ENCODE assay signal across 8 cellular contexts in genomic region chr2:70088508-70089219, GRCh38. TPM values are rescaled to one million over a fixed set of nuclear protein-coding genes. Genes with fewer than 3 reads are reported as not detected.
DNase-seq lines count a peak whose midpoint lies in the region; ATAC-seq, FAIRE-seq and TF ChIP-seq lines count a peak whose summit lies in the region.

No MANE protein-coding gene starts in this region.

- H3K36me3 ChIP-seq in CD4-positive, CD25-positive, alpha-beta regulatory T cell (ENCODE audit: control insufficient read depth, insufficient read depth, low read length): peaks cover 13% of the 10 kb centered on the region
- H3K36me3 ChIP-seq in HepG2 (replicated peaks in 1 of 2; ENCODE audit: control insufficient read depth in 1 of 2, insufficient read depth in 2 of 2, low read length in 2 of 2): peaks cover 1 to 3% of the 10 kb centered on the region in 2 experiments; a peak in 3 of 5 replicates
- H3K36me3 ChIP-seq in upper lobe of right lung: peaks cover 14% of the 10 kb centered on the region

- peak overlapping the region; percentile 98 for H3K4me3 ChIP-seq in CD4-positive, CD25-positive, alpha-beta regulatory T cell (ENCODE audit: low read depth, low read length)
- peak overlapping the region; percentile 98 for H3K4me3 ChIP-seq in Jurkat, Clone E6-1 (ENCODE audit: low read length)
- H3K4me3 ChIP-seq in HepG2 (replicated peaks in 1 of 3; ENCODE audit: insufficient read depth in 1 of 3, low read depth in 2 of 3, low read length in 3 of 3) (peak overlapping the region; percentile 93 to 95 (median 95)), upper lobe of right lung (peak overlapping the region; percentile 94)

- H3K4me2 ChIP-seq in HepG2 (ENCODE audit: low read depth, low read length): peak overlapping the region; percentile 85

- CTCF ChIA-PET in HepG2 (lab: Yijun Ruan, JAX; ENCODE audit: low intra/inter-chr PET ratio, low total read pairs) (no interaction called here), GM10248 (lab: Yijun Ruan, JAX) (interaction anchor here (1.0 to 1.5 kb wide), 8 partner anchors 15 to 174 kb away, joined by 3 to 5 read pairs (median 4); partner anchors contain the start of gene MXD1)

- WGBS in HepG2 (ENCODE audit: low lambda C conversion rate): 1% methylated on average over 11 of the region's 11 CpGs

- H3K4me1 ChIP-seq in CD4-positive, CD25-positive, alpha-beta regulatory T cell (ENCODE audit: control insufficient read depth, insufficient read depth, low read length, poor library complexity, severe bottlenecking): peaks cover 70% of the 10 kb centered on the region
- H3K4me1 ChIP-seq in HepG2 (ENCODE audit: insufficient read depth, low read length) (peaks cover 53% of the 10 kb centered on the region), upper lobe of right lung (peaks cover 31% of the 10 kb centered on the region)

- TSS peak; percentile 85 for BruUV-seq in HepG2 (replicated peaks; lab: Mats Ljungman, UMichigan)

- no peak for ATAC-seq in CD4-positive, CD25-positive, alpha-beta regulatory T cell (ENCODE audit: low read depth in 2 of 2)
- peak; percentile 0 for ATAC-seq in activated naive CD8-positive, alpha-beta T cell treated with anti-CD3 and anti-CD28 coated beads, Interleukin-2, amount 50 U/mL, for 24 hours
- ATAC-seq in HepG2 (no peak), upper lobe of right lung (no peak), GM21515 (IDR thresholded peaks at IDR 0.05; ENCODE audit: unreplicated experiment) (no peak)

- no peak overlapping the region for H2AFZ ChIP-seq in HepG2 (ENCODE audit: low read length)

- TF ChIP-seq CTCF in HepG2 (CRISPR knock-in tag; IDR thresholded peaks at IDR 0.05) (no peak), upper lobe of right lung (IDR thresholded peaks at IDR 0.05) (no peak), GM10248 (IDR thresholded peaks at IDR 0.05; ENCODE audit: control extremely low read depth, extremely low read depth, low read depth, missing control alignments) (no peak)

- no peaks in the 10 kb centered on the region for H3K9me3 Mint-ChIP-seq in CD4-positive, CD25-positive, alpha-beta regulatory T cell
- no peaks in the 10 kb centered on the region for H3K9me3 Mint-ChIP-seq in activated naive CD8-positive, alpha-beta T cell treated with anti-CD3 and anti-CD28 coated beads, Interleukin-2, amount 50 U/mL, for 24 hours

- H3K36me3 Mint-ChIP-seq in CD4-positive, CD25-positive, alpha-beta regulatory T cell: peaks cover 42% of the 10 kb centered on the region
- H3K36me3 Mint-ChIP-seq in activated naive CD8-positive, alpha-beta T cell treated with anti-CD3 and anti-CD28 coated beads, Interleukin-2, amount 50 U/mL, for 24 hours (ENCODE audit: low read depth): peaks cover 50% of the 10 kb centered on the region

- peaks cover 12% of the 10 kb centered on the region for H3K27me3 Mint-ChIP-seq in CD4-positive, CD25-positive, alpha-beta regulatory T cell
- peaks cover 4% of the 10 kb centered on the region for H3K27me3 Mint-ChIP-seq in activated naive CD8-positive, alpha-beta T cell treated with anti-CD3 and anti-CD28 coated beads, Interleukin-2, amount 50 U/mL, for 24 hours

- FAIRE-seq in HepG2 (lab: Jason Lieb, UNC): no peak

- H4K20me1 ChIP-seq in HepG2 (ENCODE audit: insufficient read depth, low read length): no peaks in the 10 kb centered on the region; the same call in 1 of the 2 replicates

- no peak for TF ChIP-seq RAD21 in HepG2 (CRISPR knock-in tag; IDR thresholded peaks at IDR 0.05)

- H3K79me2 ChIP-seq in HepG2 (ENCODE audit: insufficient read depth, low read length): peaks cover 41% of the 10 kb centered on the region

- H3K4me3 Mint-ChIP-seq in CD4-positive, CD25-positive, alpha-beta regulatory T cell: peak overlapping the region; percentile 95 to 98 (median 98)
- H3K4me3 Mint-ChIP-seq in activated naive CD8-positive, alpha-beta T cell treated with anti-CD3 and anti-CD28 coated beads, Interleukin-2, amount 50 U/mL, for 24 hours: peak overlapping the region; percentile 99

- intact Hi-C loops in HepG2 (cut with micrococcal nuclease; ENCODE audit: unreplicated experiment) (loop anchor here (5.0 kb wide), 2 partner anchors 159 to 176 kb away; partner anchors contain the start of gene TIA1), upper lobe of right lung (cut with DNase I) (loop anchor here (5.0 kb wide), 1 partner anchor 44 kb away; no protein-coding TSS in a partner anchor)

- H3K27me3 ChIP-seq in CD4-positive, CD25-positive, alpha-beta regulatory T cell (ENCODE audit: control insufficient read depth, insufficient read depth, low read length): no peaks in the 10 kb centered on the region
- no peaks in the 10 kb centered on the region; a peak in 1 of 5 replicates for H3K27me3 ChIP-seq in HepG2 (ENCODE audit: control insufficient read depth in 1 of 2, insufficient read depth in 2 of 2, low read length in 2 of 2)
- H3K27me3 ChIP-seq in upper lobe of right lung: no peaks in the 10 kb centered on the region

- no peak for DNase-seq in CD4-positive, CD25-positive, alpha-beta regulatory T cell
- no peak for DNase-seq in Jurkat, Clone E6-1 (ENCODE audit: low read depth, low spot score)
- no peak for DNase-seq in activated naive CD8-positive, alpha-beta T cell treated with anti-CD3 and anti-CD28 coated beads, Interleukin-2, amount 50 U/mL, for 24 hours
- peak; percentile 41 for DNase-seq in HepG2 (ENCODE audit: low spot score)
- no peak for DNase-seq in upper lobe of right lung
- DNase-seq in T1000 (lab: John Stamatoyannopoulos, UW): no peak
- no peak for DNase-seq in GM10248 (ENCODE audit: extremely low spot score)

- TF ChIP-seq POLR2A in HepG2 (IDR thresholded peaks at IDR 0.05; ENCODE audit: insufficient read depth in 1 of 2, low read depth in 2 of 2, low read length in 2 of 2): no peak; a peak in 1 of 4 replicates

- in situ Hi-C loops in HepG2 (cut with HindIII; ENCODE audit: extremely low pct_ligation_motif_present, low pct_unique_long_range_greater_than_20kb): loop anchor here (5.0 kb wide), 1 partner anchor 54 kb away; no protein-coding TSS in a partner anchor

- H3K27ac Mint-ChIP-seq in CD4-positive, CD25-positive, alpha-beta regulatory T cell: peak overlapping the region; percentile 98 to 100 (median 100)
- H3K27ac Mint-ChIP-seq in activated naive CD8-positive, alpha-beta T cell treated with anti-CD3 and anti-CD28 coated beads, Interleukin-2, amount 50 U/mL, for 24 hours: peak overlapping the region; percentile 100

- no peaks in the 10 kb centered on the region for H3K9me3 ChIP-seq in CD4-positive, CD25-positive, alpha-beta regulatory T cell (ENCODE audit: control insufficient read depth in 2 of 2, low read length in 2 of 2)
- H3K9me3 ChIP-seq in HepG2 (ENCODE audit: low read length) (no peaks in the 10 kb centered on the region), upper lobe of right lung (no peaks in the 10 kb centered on the region)

- POLR2A ChIA-PET in HepG2 (lab: Yijun Ruan, JAX) (interaction anchor here (0.9 to 24.7 kb wide), 15 partner anchors 14 to 347 kb away, joined by 3 to 423 read pairs (median 5); partner anchors contain the start of genes C2orf42, MXD1, PCYOX1 and SNRNP27), GM10248 (lab: Yijun Ruan, JAX) (interaction anchor here (0.6 to 1.3 kb wide), 6 partner anchors 26 to 52 kb away, joined by 3 to 4 read pairs (median 3); no protein-coding TSS in a partner anchor)

- peak overlapping the region; percentile 100 for H3K9ac ChIP-seq in HepG2 (ENCODE audit: insufficient read depth, low read depth, low read length)

- H3K27ac ChIP-seq in CD4-positive, CD25-positive, alpha-beta regulatory T cell (ENCODE audit: insufficient read depth, low read length, poor library complexity, severe bottlenecking): peak overlapping the region; percentile 100
- H3K27ac ChIP-seq in HepG2 (ENCODE audit: extremely low read length, insufficient read depth, low read length) (peak overlapping the region; percentile 99), upper lobe of right lung (peak overlapping the region; percentile 100)

- TF ChIP-seq EP300 in HepG2 (IDR thresholded peaks at IDR 0.05; ENCODE audit: low read depth in 2 of 2, low read length in 2 of 2) (no peak), HepG2 (CRISPR knock-in tag; IDR thresholded peaks at IDR 0.05; ENCODE audit: borderline replicate concordance) (no peak)

- peaks cover 34 to 78% (median 58%) of the 10 kb centered on the region in 4 donors for H3K4me1 Mint-ChIP-seq in CD4-positive, CD25-positive, alpha-beta regulatory T cell
- peaks cover 59% of the 10 kb centered on the region for H3K4me1 Mint-ChIP-seq in activated naive CD8-positive, alpha-beta T cell treated with anti-CD3 and anti-CD28 coated beads, Interleukin-2, amount 50 U/mL, for 24 hours

TF ChIP-seq in HepG2, 621 proteins besides CTCF, POLR2A, EP300 and RAD21 (continues in another document):
- TF ChIP-seq GATAD1 (CRISPR knock-in tag; IDR thresholded peaks at IDR 0.05) (0 out of 2 replicates have a peak, but pooled peaks have one; percentile 3), HDAC1 (CRISPR knock-in tag; IDR thresholded peaks at IDR 0.05) (no peak; the same call in 1 of the 2 replicates)

RNA-seq across cellular contexts. Expression of gene PCBP1, which starts 1.4 kb away (rescaled TPM):
- total RNA-seq in CD4-positive, CD25-positive, alpha-beta regulatory T cell: 330 TPM
- polyA plus RNA-seq in CD4-positive, CD25-positive, alpha-beta regulatory T cell: 100 to 1,000 TPM; 131 to 188 (median 173) TPM
- polyA plus RNA-seq in Jurkat, Clone E6-1 (2012; ENCODE audit: insufficient read depth, insufficient read length): 284 TPM
- total RNA-seq in HepG2 (2016; rRNA removed; fragmentation: Illumina TruSeq; extraction: Trizol): 32.0 and 104 TPM in 2 replicates
- total RNA-seq in HepG2 (2016; cell fraction: cytosol; rRNA removed; fragmentation: Illumina TruSeq; extraction: Trizol; ENCODE audit: low read depth): 39.6 and 40.9 TPM in 2 replicates
- total RNA-seq in HepG2 (2016; cell fraction: insoluble cytoplasmic fraction; rRNA removed; fragmentation: Illumina TruSeq; extraction: Trizol): 30.2 and 107 TPM in 2 replicates
- 84.5 and 86.5 TPM in 2 replicates for total RNA-seq in HepG2 (2016; cell fraction: membrane; rRNA removed; fragmentation: Illumina TruSeq; extraction: Trizol)
- total RNA-seq in HepG2 (2016; cell fraction: nucleus; rRNA removed; fragmentation: Illumina TruSeq; extraction: Trizol): 54.5 and 55.6 TPM in 2 replicates
- polyA plus RNA-seq in HepG2 (2011; rRNA removed): 137 and 144 TPM in 2 replicates
- 140 and 145 TPM in 2 replicates for polyA plus RNA-seq in HepG2 (2011; cell fraction: cytosol; rRNA removed)
- polyA plus RNA-seq in HepG2 (2011; cell fraction: nucleus; rRNA removed): 80.5 and 83.2 TPM in 2 replicates
- 391 and 423 TPM in 2 replicates for polyA plus RNA-seq in HepG2 (2012)
- polyA plus RNA-seq in HepG2 (2016; cell fraction: cytosol; fragmentation: Illumina TruSeq; extraction: Trizol; ENCODE audit: low read depth): 248 and 249 TPM in 2 replicates
- polyA plus RNA-seq in HepG2 (2016; cell fraction: insoluble cytoplasmic fraction; fragmentation: Illumina TruSeq; extraction: Trizol; ENCODE audit: low read depth): 461 and 517 TPM in 2 replicates
- 274 and 290 TPM in 2 replicates for polyA plus RNA-seq in HepG2 (2016; cell fraction: membrane; fragmentation: Illumina TruSeq; extraction: Trizol; ENCODE audit: low read depth)
- polyA plus RNA-seq in HepG2 (2016; cell fraction: nucleus; fragmentation: Illumina TruSeq; extraction: Trizol; ENCODE audit: insufficient read depth, low read depth): 271 and 294 TPM in 2 replicates
- 74.9 and 159 TPM in 2 replicates for polyA minus RNA-seq in HepG2 (2011; rRNA and poly(A)+ RNA removed; ENCODE audit: low replicate concordance)
- polyA minus RNA-seq in HepG2 (2011; cell fraction: cytosol; rRNA and poly(A)+ RNA removed): 114 and 126 TPM in 2 replicates
- polyA minus RNA-seq in HepG2 (2011; cell fraction: nucleus; rRNA and poly(A)+ RNA removed): 41.5 and 41.8 TPM in 2 replicates
- total RNA-seq in upper lobe of right lung: 337 TPM
